In the genomic region with DNA sequence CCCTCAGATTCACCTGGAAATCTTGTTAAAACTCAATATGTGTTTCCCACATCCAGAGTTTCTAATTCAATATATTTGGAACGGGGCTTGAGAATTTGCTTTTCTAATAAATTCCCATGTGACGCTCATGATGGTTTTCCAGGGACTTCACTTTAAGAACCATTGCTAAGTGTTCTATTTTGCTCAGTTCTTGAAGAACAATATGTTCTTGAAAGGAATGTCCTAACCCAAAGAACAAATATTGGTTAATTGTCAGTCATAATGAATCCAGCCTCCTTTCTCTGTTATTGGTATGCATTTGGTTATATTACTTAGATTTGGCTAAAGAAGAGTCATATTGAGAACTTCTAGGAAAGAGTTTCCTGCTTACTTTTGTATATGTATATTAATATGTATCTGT, we compare ENCODE assay signal across 25 cellular contexts. TPM values are rescaled to one million over a fixed set of nuclear protein-coding genes. Genes with fewer than 3 reads are reported as not detected.
"Had no signal": no experiment of that assay in that cellular context is flagged by ENCODE, and none has a peak within 500 bp of the region (broad histone marks: within the 10 kb centered on the region; RNA-seq: fewer than 3 reads in every experiment).

No MANE protein-coding gene starts in this region.

- H3K36me3 ChIP-seq: gastroesophageal sphincter, right atrium auricular region, uterus had no signal

- H3K4me3 ChIP-seq: gastroesophageal sphincter, right atrium auricular region, skin epidermis, uterus had no signal

- H3K4me1 ChIP-seq: parathyroid adenoma, uterus had no signal

- H2AFZ ChIP-seq: parathyroid adenoma had no signal

- DNase-seq: activated B cell treated with CpG ODN at 0.5 μM for 24 hours; activated CD4-positive, alpha-beta T cell treated with anti-CD3 and anti-CD28 coated beads, Interleukin-2, amount 50 U/mL, for 4 hours; activated effector memory CD4-positive, alpha-beta T cell treated with Interleukin-2 at 50 U/mL for 16 hours; activated naive CD4-positive, alpha-beta T cell treated with Interleukin-2 at 50 U/mL for 16 hours; amygdala; caudate nucleus; endodermal cell; hippocampal formation; kidney; left colon; midbrain; naive thymus-derived CD4-positive, alpha-beta T cell; nucleus accumbens; stimulated activated CD4-positive, alpha-beta T cell treated with anti-CD3 and anti-CD28 coated beads, Interleukin-12 subunit alpha, Interleukin-12 subunit beta, amount 100 ng/mL, for 4 hours; stimulated activated CD4-positive, alpha-beta T cell treated with anti-CD3 and anti-CD28 coated beads, Interleukin-4, amount 100 ng/mL, for 1 hour; stimulated activated naive CD8-positive, alpha-beta T cell treated with anti-CD3 and anti-CD28 coated beads, Interleukin-15, Interleukin-2, amounts not matched to agents 100 U/mL and 50 U/mL, for 24 hours; T-helper 1 cell; uterus had no signal

- H3K27me3 ChIP-seq: right atrium auricular region, uterus had no signal

- H3K79me2 ChIP-seq: parathyroid adenoma had no signal

- H3K9me3 ChIP-seq: gastroesophageal sphincter, right atrium auricular region, uterus had no signal

- H3K9ac ChIP-seq: parathyroid adenoma had no signal

- H3K27ac ChIP-seq: gastroesophageal sphincter, parathyroid adenoma, skin epidermis, uterus had no signal

RNA-seq across cellular contexts. Expression of a gene that starts 4.4 kb away (rescaled TPM):
- total RNA-seq: activated B cell treated with CpG ODN at 0.5 μM for 24 hours, lower leg skin, neural crest cell, pulmonary artery endothelial cell, right atrium auricular region, uterus had no signal
